In the genomic region with DNA sequence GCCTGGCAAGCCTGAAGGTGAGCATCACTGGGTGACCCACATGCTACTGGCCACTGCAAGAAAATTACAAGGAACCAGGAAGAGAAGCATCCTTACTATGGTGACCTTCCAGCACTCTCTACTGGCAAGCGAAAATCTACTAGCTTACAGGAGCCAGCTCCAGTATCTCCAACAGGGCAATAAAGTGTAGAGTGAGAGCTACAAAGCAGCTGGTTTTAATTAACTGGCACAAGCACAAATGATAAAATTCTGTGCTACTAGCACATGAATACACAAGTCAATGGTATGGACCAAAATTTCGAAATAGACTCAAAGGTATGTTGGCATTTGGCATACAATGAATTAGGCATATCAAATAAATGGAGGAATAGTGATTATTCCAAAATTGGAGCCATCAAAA, we compare ENCODE assay signal across 19 cellular contexts.
DNase-seq lines count a peak whose midpoint lies in the region; ATAC-seq and TF ChIP-seq lines count a peak whose summit lies in the region.
"Had no signal": no experiment of that assay in that cellular context is flagged by ENCODE, and none has a peak within 500 bp of the region (broad histone marks: within the 10 kb centered on the region; RNA-seq: fewer than 3 reads in every experiment).

No MANE protein-coding gene starts in this region.

- H3K9ac ChIP-seq in PC-3 (ENCODE audit: low read length) = no peak overlapping the region

- H3K36me3 Mint-ChIP-seq in HFFc6 (ENCODE audit: low read depth) = no peaks in the 10 kb centered on the region

- H3K9me3 ChIP-seq in heart left ventricle (peaks cover 0 to 3% (median 0%) of the 10 kb centered on the region in 12 donors), PC-3 (ENCODE audit: low read length) (no peaks in the 10 kb centered on the region)
- H3K9me3 ChIP-seq: HAP-1 had no signal

- 42 to 85% (median 67%) methylated on average over 2 of the region's 2 CpGs for WGBS in heart left ventricle, 4 donors

- intact Hi-C loops in heart left ventricle (cut with DNase I) (no loop called here), PC-3 (cut with micrococcal nuclease) (no loop called here)

- no peak overlapping the region for H3K4me3 Mint-ChIP-seq in HFFc6
- H3K4me3 Mint-ChIP-seq: CD8-positive, alpha-beta memory T cell had no signal

- no peaks in the 10 kb centered on the region for H3F3A ChIP-seq in PC-3 (ENCODE audit: low read length, unreplicated experiment)

- BruUV-seq in PC-3 (replicated peaks; lab: Mats Ljungman, UMichigan) = no TSS peak

- H3K27ac ChIP-seq in heart left ventricle (no peak overlapping the region), PC-3 (ENCODE audit: low read length) (no peak overlapping the region)

- no peak for ATAC-seq in heart left ventricle
- no peak for ATAC-seq in PC-3

- H3K36me3 ChIP-seq in heart left ventricle (no peaks in the 10 kb centered on the region), PC-3 (ENCODE audit: low read depth, low read length) (no peaks in the 10 kb centered on the region)
- H3K36me3 ChIP-seq: HAP-1 had no signal

- no peak overlapping the region for H3K4me3 ChIP-seq in AG09309 (ENCODE audit: control insufficient read depth, low read depth, low read length)
- no peak overlapping the region for H3K4me3 ChIP-seq in choroid plexus epithelial cell (ENCODE audit: low read depth, low read length)
- no peak overlapping the region for H3K4me3 ChIP-seq in foreskin fibroblast (ENCODE audit: low read depth in 1 of 2, low read length in 2 of 2)
- H3K4me3 ChIP-seq in heart left ventricle = no peak overlapping the region
- H3K4me3 ChIP-seq in PC-3 (ENCODE audit: low read length) = no peak overlapping the region
- H3K4me3 ChIP-seq: HAP-1 had no signal

- DNase-seq in AG09309 (ENCODE audit: low read depth) (peak; percentile 72), HFFc6 (peak; percentile 20), choroid plexus epithelial cell (ENCODE audit: low read depth) (no peak), foreskin fibroblast (peak; percentile 78 to 83), heart left ventricle (no peak), 8988T (no peak), PC-3 (no peak), kidney glomerular epithelial cell (lab: John Stamatoyannopoulos, UW) (no peak)
- DNase-seq: ACHN; CD8-positive, alpha-beta memory T cell; IMR-90; Kasumi-1; MV-4-11; NCI-H1436; NCI-H2081 treated with DMSO at 0.1 percent for 48 hours; NCI-H524; NK-92 treated with Interleukin-12 subunit alpha and Interleukin-12 subunit beta, amount 100 ng/mL, for 24 hours; OCI-M1 had no signal

- peaks cover 14% of the 10 kb centered on the region; the same call in 1 of the 2 replicates for H3K4me1 Mint-ChIP-seq in HFFc6 (ENCODE audit: low read depth)

- H3K79me2 ChIP-seq in PC-3 (ENCODE audit: low read length) = no peaks in the 10 kb centered on the region

- POLR2A ChIA-PET in PC-3 (lab: Charles Lee; ENCODE audit: unreplicated experiment) = no interaction called here

- CTCF ChIA-PET in PC-3 (lab: Charles Lee) = no interaction called here

- no peaks in the 10 kb centered on the region for H4K20me1 ChIP-seq in PC-3 (ENCODE audit: low read length)

- no peaks in the 10 kb centered on the region for H3K9me2 ChIP-seq in PC-3 (replicated peaks; ENCODE audit: low read length)

- H3K4me1 ChIP-seq in heart left ventricle (no peaks in the 10 kb centered on the region), PC-3 (ENCODE audit: insufficient read depth, low read length) (no peaks in the 10 kb centered on the region; the same call in 1 of the 2 replicates)
- H3K4me1 ChIP-seq: HAP-1 had no signal

- no peak for TF ChIP-seq POLR2A in heart left ventricle (IDR thresholded peaks at IDR 0.05)

- H3K27me3 ChIP-seq in heart left ventricle (no peaks in the 10 kb centered on the region), PC-3 (ENCODE audit: low read length) (no peaks in the 10 kb centered on the region)

- no peak overlapping the region for H3K4me2 ChIP-seq in PC-3 (ENCODE audit: low read length)

- H2AFZ ChIP-seq in PC-3 (ENCODE audit: low read length) = no peak overlapping the region

- no peak overlapping the region for H3K27ac Mint-ChIP-seq in HFFc6
- H3K27ac Mint-ChIP-seq: CD8-positive, alpha-beta memory T cell had no signal

- peaks cover 5% of the 10 kb centered on the region for H3K27me3 Mint-ChIP-seq in HFFc6 (ENCODE audit: insufficient read depth)

- TF ChIP-seq CTCF in AG09309 (IDR thresholded peaks at IDR 0.05; ENCODE audit: control insufficient read depth, insufficient read depth, low read depth, low read length, missing control alignments) = peak; percentile 31
- no peak; the same call in 1 of the 2 replicates for TF ChIP-seq CTCF in HFFc6 (IDR thresholded peaks at IDR 0.05)
- TF ChIP-seq CTCF in choroid plexus epithelial cell (conservative IDR thresholded peaks at IDR 0.05; ENCODE audit: low read depth, low read length) = peak; percentile 3
- no peak for TF ChIP-seq CTCF in foreskin fibroblast (IDR thresholded peaks at IDR 0.05; ENCODE audit: low read depth, low read length)
- TF ChIP-seq CTCF in heart left ventricle (IDR thresholded peaks at IDR 0.05) = no peak
- no peak for TF ChIP-seq CTCF in PC-3 (conservative IDR thresholded peaks at IDR 0.05; ENCODE audit: low read depth, low read length)

- no peaks in the 10 kb centered on the region for H3K9me3 Mint-ChIP-seq in HFFc6

Comparison
In these comparisons a context has a peak if more than half of its experiments do, and no peak if none do; other contexts are left out.
1. DNase-seq: peak in AG09309 (single experiment), HFFc6 (single experiment) and foreskin fibroblast (2 of 2); none in choroid plexus epithelial cell (single experiment), heart left ventricle (0 of 5), 8988T (single experiment), PC-3 (single experiment) and kidney glomerular epithelial cell (single experiment).
2. CTCF ChIP-seq: peak in AG09309 (single experiment) and choroid plexus epithelial cell (single experiment); none in HFFc6 (single experiment), foreskin fibroblast (single experiment), heart left ventricle (0 of 12) and PC-3 (single experiment).